31 cellular contexts compared by ENCODE assay signal in genomic region chr14:33493329-33493728, GRCh38.
"Had no signal": no experiment of that assay in that cellular context is flagged by ENCODE, and none has a peak within 500 bp of the region (broad histone marks: within the 10 kb centered on the region; RNA-seq: fewer than 3 reads in every experiment).

No MANE protein-coding gene starts in this region.

- H3K27me3 ChIP-seq: adrenal gland, body of pancreas, cardiac muscle cell, esophagus muscularis mucosa, gastrocnemius medialis, sigmoid colon, thyroid gland, upper lobe of left lung, vagina had no signal

- DNase-seq: activated CD4-positive, alpha-beta T cell treated with anti-CD3 and anti-CD28 coated beads for 48 hours; activated CD4-positive, alpha-beta T cell treated with anti-CD3 and anti-CD28 coated beads, Interleukin-2, amount 50 U/mL, for 48 hours; activated CD8-positive, alpha-beta memory T cell treated with anti-CD3 and anti-CD28 coated beads, Interleukin-2, amount 50 U/mL, for 4 hours; activated effector memory CD4-positive, alpha-beta T cell treated with anti-CD3 and anti-CD28 coated beads, Interleukin-2, amount 50 U/mL, for 16 hours; activated naive CD4-positive, alpha-beta T cell treated with anti-CD3 and anti-CD28 coated beads for 36 hours; activated naive CD8-positive, alpha-beta T cell treated with anti-CD3 and anti-CD28 coated beads for 36 hours; activated T-cell treated with anti-CD3 and anti-CD28 coated beads, Interleukin-2, amount 50 U/mL, for 1 hour; adrenal gland; aorta; body of pancreas; cortex of kidney; gastrocnemius medialis; glutamatergic neuron; left ventricle myocardium inferior; mesendoderm; natural killer cell; sigmoid colon; small intestine; stimulated activated CD4-positive, alpha-beta T cell treated with anti-CD3 and anti-CD28 coated beads, Interleukin-4, amount 100 ng/mL, for 24 hours; stimulated activated naive CD8-positive, alpha-beta T cell treated with anti-CD3 and anti-CD28 coated beads, Interleukin-15, amount 100 ng/mL, for 72 hours; T-helper 9 cell; thyroid gland; upper lobe of left lung; WERI-Rb-1 had no signal

- H3K36me3 ChIP-seq: adrenal gland, cardiac muscle cell, esophagus muscularis mucosa, gastrocnemius medialis, left ventricle myocardium inferior, sigmoid colon, thyroid gland, upper lobe of left lung, vagina, WERI-Rb-1 had no signal

- H3K27ac ChIP-seq: adrenal gland, body of pancreas, cardiac muscle cell, esophagus muscularis mucosa, gastrocnemius medialis, left ventricle myocardium inferior, sigmoid colon, thyroid gland, upper lobe of left lung, vagina, WERI-Rb-1 had no signal

- H3K4me3 ChIP-seq: adrenal gland, body of pancreas, cardiac muscle cell, esophagus muscularis mucosa, gastrocnemius medialis, left ventricle myocardium inferior, lung, sigmoid colon, thyroid gland, upper lobe of left lung, vagina had no signal

- H3K4me1 ChIP-seq: adrenal gland, body of pancreas, esophagus muscularis mucosa, gastrocnemius medialis, left ventricle myocardium inferior, sigmoid colon, thyroid gland, upper lobe of left lung, vagina had no signal

- ATAC-seq: activated CD4-positive, CD25-positive, alpha-beta regulatory T cell treated with anti-CD3 and anti-CD28 coated beads, Interleukin-2, amount 50 U/mL, for 24 hours; body of pancreas; gastrocnemius medialis; natural killer cell; stimulated activated effector memory CD8-positive, alpha-beta T cell treated with anti-CD3 and anti-CD28 coated beads, Interleukin-12 subunit alpha, Interleukin-12 subunit beta, amount 100 ng/mL, for 72 hours; stimulated activated naive CD8-positive, alpha-beta T cell treated with anti-CD3 and anti-CD28 coated beads, Interleukin-15, amount 100 ng/mL, for 72 hours had no signal

- FAIRE-seq: islet of Langerhans, small intestine had no signal

- H3K9me3 ChIP-seq: adrenal gland, esophagus muscularis mucosa, gastrocnemius medialis, thyroid gland, vagina had no signal
